Comparison of ENCODE assay signal across 21 cellular contexts in the genomic region with DNA sequence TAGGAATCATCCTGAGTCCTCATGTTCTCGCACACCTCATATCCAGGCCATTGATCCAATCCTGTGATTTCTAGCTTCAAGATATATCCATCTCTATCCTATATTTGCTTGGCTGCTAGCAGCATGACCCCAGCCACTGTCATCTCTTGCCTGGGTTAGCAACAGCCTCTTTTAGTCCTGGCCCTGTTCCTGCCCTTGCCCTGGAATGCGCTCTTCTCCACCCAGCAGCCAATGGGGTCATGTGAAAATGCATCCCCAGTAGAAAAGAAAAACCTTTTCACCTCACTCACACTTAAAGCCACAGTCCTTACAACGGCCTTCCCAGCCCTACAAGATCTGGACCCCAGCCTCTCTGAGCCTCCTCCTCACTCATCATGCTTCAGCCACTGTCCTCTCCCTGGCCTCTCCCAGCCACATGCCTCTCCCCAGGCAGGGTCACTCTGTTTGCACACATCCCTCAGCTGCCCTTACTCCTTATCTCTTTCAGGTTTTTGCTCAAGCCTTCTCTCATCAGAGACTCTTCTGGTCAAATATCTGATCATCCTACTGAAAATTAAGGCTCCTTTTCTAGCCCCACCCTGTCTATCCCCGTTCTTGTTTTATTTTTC. TPM values are rescaled to one million over a fixed set of nuclear protein-coding genes. Genes with fewer than 3 reads are reported as not detected.
DNase-seq lines count a peak whose midpoint lies in the region; ATAC-seq and TF ChIP-seq lines count a peak whose summit lies in the region.
"Had no signal": no experiment of that assay in that cellular context is flagged by ENCODE, and none has a peak within 500 bp of the region (broad histone marks: within the 10 kb centered on the region; RNA-seq: fewer than 3 reads in every experiment).

No MANE protein-coding gene starts in this region.

- no peaks in the 10 kb centered on the region for H3K27me3 Mint-ChIP-seq in stimulated activated naive CD8-positive, alpha-beta T cell treated with anti-CD3 and anti-CD28 coated beads, Interleukin-15, Interleukin-2, amounts not matched to agents 100 ng/mL and 50 ng/mL, for 24 hours
- no peaks in the 10 kb centered on the region for H3K27me3 Mint-ChIP-seq in WTC11 (ENCODE audit: low read depth)

- H3K27ac ChIP-seq in right cardiac atrium (ENCODE audit: low read length), result no peak overlapping the region
- H3K27ac ChIP-seq: ascending aorta, transverse colon had no signal

- peaks cover 52% of the 10 kb centered on the region for H3K4me1 Mint-ChIP-seq in stimulated activated naive CD8-positive, alpha-beta T cell treated with anti-CD3 and anti-CD28 coated beads, Interleukin-15, Interleukin-2, amounts not matched to agents 100 ng/mL and 50 ng/mL, for 24 hours (ENCODE audit: low read depth)
- peaks cover 27% of the 10 kb centered on the region for H3K4me1 Mint-ChIP-seq in WTC11

- TF ChIP-seq CTCF in WTC11 (IDR thresholded peaks at IDR 0.05), result no peak

- ATAC-seq in stimulated activated naive CD8-positive, alpha-beta T cell treated with anti-CD3 and anti-CD28 coated beads, Interleukin-15, Interleukin-2, amounts not matched to agents 100 U/mL and 50 U/mL, for 24 hours, result no peak
- ATAC-seq in WTC11 (peak; percentile 48; the same call in 1 of the 2 replicates), right cardiac atrium (peak; percentile 21 to 22)
- ATAC-seq: natural killer cell had no signal

- H3K4me3 Mint-ChIP-seq in stimulated activated naive CD8-positive, alpha-beta T cell treated with anti-CD3 and anti-CD28 coated beads, Interleukin-15, Interleukin-2, amounts not matched to agents 100 ng/mL and 50 ng/mL, for 24 hours, result no peak overlapping the region
- H3K4me3 Mint-ChIP-seq in WTC11, result no peak overlapping the region
- H3K4me3 Mint-ChIP-seq: activated naive CD4-positive, alpha-beta T cell treated with anti-CD3 and anti-CD28 coated beads for 36 hours; natural killer cell had no signal

- intact Hi-C loops in right cardiac atrium (cut with DNase I), result no loop called here

- peak overlapping the region; percentile 50 for H3K27ac Mint-ChIP-seq in stimulated activated naive CD8-positive, alpha-beta T cell treated with anti-CD3 and anti-CD28 coated beads, Interleukin-15, Interleukin-2, amounts not matched to agents 100 ng/mL and 50 ng/mL, for 24 hours
- H3K27ac Mint-ChIP-seq in WTC11, result no peak overlapping the region
- H3K27ac Mint-ChIP-seq: activated naive CD4-positive, alpha-beta T cell treated with anti-CD3 and anti-CD28 coated beads for 36 hours; natural killer cell had no signal

- H3K27me3 ChIP-seq in right cardiac atrium (ENCODE audit: control insufficient read depth, insufficient read depth), result no peaks in the 10 kb centered on the region
- H3K27me3 ChIP-seq: ascending aorta had no signal

- no peaks in the 10 kb centered on the region for H3K9me3 ChIP-seq in right cardiac atrium (ENCODE audit: control insufficient read depth, low read length)
- H3K9me3 ChIP-seq: ascending aorta, transverse colon had no signal

- CTCF ChIA-PET in WTC11 (lab: Charles Lee), result no interaction called here

- DNase-seq in stimulated activated naive CD8-positive, alpha-beta T cell treated with anti-CD3 and anti-CD28 coated beads, Interleukin-15, Interleukin-2, amounts not matched to agents 100 U/mL and 50 U/mL, for 24 hours, result no peak
- no peak for DNase-seq in WTC11 (ENCODE audit: low spot score)
- DNase-seq in right cardiac atrium, result no peak
- no peak for DNase-seq in cortex of kidney (lab: John Stamatoyannopoulos, UW)
- DNase-seq in stimulated activated CD4-positive, alpha-beta T cell treated with anti-CD3 and anti-CD28 coated beads, Interleukin-4, amount 100 ng/mL, for 24 hours, result no peak
- no peak for DNase-seq in HT-29 (ENCODE audit: low spot score)
- DNase-seq: activated CD4-positive, CD25-positive, alpha-beta regulatory T cell; activated naive CD4-positive, alpha-beta T cell treated with anti-CD3 and anti-CD28 coated beads for 36 hours; activated T-cell treated with anti-CD3 and anti-CD28 coated beads, Interleukin-2, amount 50 U/mL, for 48 hours; CD4-positive, CD25-positive, alpha-beta regulatory T cell; DMS 273 treated with DMSO at 0.1 percent for 48 hours; glutamatergic neuron; natural killer cell; NCI-H1105 treated with DMSO at 0.1 percent for 48 hours; NCI-H2081 treated with DMSO at 0.1 percent for 48 hours; NCI-H446; PC-3; SHP77; transverse colon had no signal

- H3K4me1 ChIP-seq in right cardiac atrium (ENCODE audit: control insufficient read depth, insufficient read depth, low read length), result peaks cover 2% of the 10 kb centered on the region
- H3K4me1 ChIP-seq: ascending aorta had no signal

- H3K9me3 Mint-ChIP-seq in stimulated activated naive CD8-positive, alpha-beta T cell treated with anti-CD3 and anti-CD28 coated beads, Interleukin-15, Interleukin-2, amounts not matched to agents 100 ng/mL and 50 ng/mL, for 24 hours, result no peaks in the 10 kb centered on the region
- no peaks in the 10 kb centered on the region for H3K9me3 Mint-ChIP-seq in WTC11
- H3K9me3 Mint-ChIP-seq: activated naive CD4-positive, alpha-beta T cell treated with anti-CD3 and anti-CD28 coated beads for 36 hours; natural killer cell had no signal

- no peaks in the 10 kb centered on the region for H3K36me3 Mint-ChIP-seq in stimulated activated naive CD8-positive, alpha-beta T cell treated with anti-CD3 and anti-CD28 coated beads, Interleukin-15, Interleukin-2, amounts not matched to agents 100 ng/mL and 50 ng/mL, for 24 hours (ENCODE audit: low read depth)
- H3K36me3 Mint-ChIP-seq in WTC11, result no peaks in the 10 kb centered on the region
- H3K36me3 Mint-ChIP-seq: CD4-positive, CD25-positive, alpha-beta regulatory T cell; natural killer cell had no signal

- no peak overlapping the region for H3K4me3 ChIP-seq in right cardiac atrium (ENCODE audit: low read length)
- H3K4me3 ChIP-seq: ascending aorta, transverse colon had no signal

- WGBS in right cardiac atrium, result 75% methylated on average over 4 of the region's 4 CpGs

- POLR2A ChIA-PET in WTC11 (lab: Charles Lee), result no interaction called here

TF ChIP-seq in WTC11, 78 proteins besides CTCF, POLR2A, EP300 and RAD21 (continues in another document):
- TF ChIP-seq ZNF121 (CRISPR knock-in tag; IDR thresholded peaks at IDR 0.05), result no peak
- TF ChIP-seq FOXJ3 (CRISPR knock-in tag; IDR thresholded peaks at IDR 0.05; ENCODE audit: borderline replicate concordance), result no peak
- TF ChIP-seq, protein P1, sequence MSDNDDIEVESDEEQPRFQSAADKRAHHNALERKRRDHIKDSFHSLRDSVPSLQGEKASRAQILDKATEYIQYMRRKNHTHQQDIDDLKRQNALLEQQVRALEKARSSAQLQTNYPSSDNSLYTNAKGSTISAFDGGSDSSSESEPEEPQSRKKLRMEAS (CRISPR knock-in tag; IDR thresholded peaks at IDR 0.05), result no peak
- no peak for TF ChIP-seq ZNF671 (CRISPR knock-in tag; IDR thresholded peaks at IDR 0.05)
- TF ChIP-seq ZBTB21 (CRISPR knock-in tag; IDR thresholded peaks at IDR 0.05; ENCODE audit: borderline replicate concordance), result no peak
- TF ChIP-seq, protein P2, sequence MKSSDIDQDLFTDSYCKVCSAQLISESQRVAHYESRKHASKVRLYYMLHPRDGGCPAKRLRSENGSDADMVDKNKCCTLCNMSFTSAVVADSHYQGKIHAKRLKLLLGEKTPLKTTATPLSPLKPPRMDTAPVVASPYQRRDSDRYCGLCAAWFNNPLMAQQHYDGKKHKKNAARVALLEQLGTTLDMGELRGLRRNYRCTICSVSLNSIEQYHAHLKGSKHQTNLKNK (CRISPR knock-in tag; IDR thresholded peaks at IDR 0.05), result no peak
- TF ChIP-seq, protein P3, sequence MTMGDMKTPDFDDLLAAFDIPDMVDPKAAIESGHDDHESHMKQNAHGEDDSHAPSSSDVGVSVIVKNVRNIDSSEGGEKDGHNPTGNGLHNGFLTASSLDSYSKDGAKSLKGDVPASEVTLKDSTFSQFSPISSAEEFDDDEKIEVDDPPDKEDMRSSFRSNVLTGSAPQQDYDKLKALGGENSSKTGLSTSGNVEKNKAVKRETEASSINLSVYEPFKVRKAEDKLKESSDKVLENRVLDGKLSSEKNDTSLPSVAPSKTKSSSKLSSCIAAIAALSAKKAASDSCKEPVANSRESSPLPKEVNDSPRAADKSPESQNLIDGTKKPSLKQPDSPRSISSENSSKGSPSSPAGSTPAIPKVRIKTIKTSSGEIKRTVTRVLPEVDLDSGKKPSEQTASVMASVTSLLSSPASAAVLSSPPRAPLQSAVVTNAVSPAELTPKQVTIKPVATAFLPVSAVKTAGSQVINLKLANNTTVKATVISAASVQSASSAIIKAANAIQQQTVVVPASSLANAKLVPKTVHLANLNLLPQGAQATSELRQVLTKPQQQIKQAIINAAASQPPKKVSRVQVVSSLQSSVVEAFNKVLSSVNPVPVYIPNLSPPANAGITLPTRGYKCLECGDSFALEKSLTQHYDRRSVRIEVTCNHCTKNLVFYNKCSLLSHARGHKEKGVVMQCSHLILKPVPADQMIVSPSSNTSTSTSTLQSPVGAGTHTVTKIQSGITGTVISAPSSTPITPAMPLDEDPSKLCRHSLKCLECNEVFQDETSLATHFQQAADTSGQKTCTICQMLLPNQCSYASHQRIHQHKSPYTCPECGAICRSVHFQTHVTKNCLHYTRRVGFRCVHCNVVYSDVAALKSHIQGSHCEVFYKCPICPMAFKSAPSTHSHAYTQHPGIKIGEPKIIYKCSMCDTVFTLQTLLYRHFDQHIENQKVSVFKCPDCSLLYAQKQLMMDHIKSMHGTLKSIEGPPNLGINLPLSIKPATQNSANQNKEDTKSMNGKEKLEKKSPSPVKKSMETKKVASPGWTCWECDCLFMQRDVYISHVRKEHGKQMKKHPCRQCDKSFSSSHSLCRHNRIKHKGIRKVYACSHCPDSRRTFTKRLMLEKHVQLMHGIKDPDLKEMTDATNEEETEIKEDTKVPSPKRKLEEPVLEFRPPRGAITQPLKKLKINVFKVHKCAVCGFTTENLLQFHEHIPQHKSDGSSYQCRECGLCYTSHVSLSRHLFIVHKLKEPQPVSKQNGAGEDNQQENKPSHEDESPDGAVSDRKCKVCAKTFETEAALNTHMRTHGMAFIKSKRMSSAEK (CRISPR knock-in tag; IDR thresholded peaks at IDR 0.05; ENCODE audit: borderline replicate concordance), result no peak
- TF ChIP-seq ZNF423 (CRISPR knock-in tag; IDR thresholded peaks at IDR 0.05), result no peak
- TF ChIP-seq ZNF263 (CRISPR knock-in tag; IDR thresholded peaks at IDR 0.05; ENCODE audit: low read depth), result no peak
- no peak for TF ChIP-seq RORB (CRISPR knock-in tag; IDR thresholded peaks at IDR 0.05)

RNA-seq across cellular contexts. Expression of a gene that starts 34.3 kb away (rescaled TPM):
- total RNA-seq in WTC11 (2021), result 8.7 to 15.0 TPM (median 9.3 TPM) in 3 replicates
- 10 to 100 TPM; 47.2 to 66.5 (median 50.1) TPM for total RNA-seq in right cardiac atrium
- polyA plus RNA-seq in right cardiac atrium, result 16.5 TPM
- not detected in 2 replicates for total RNA-seq in HT-29 (2014; rRNA removed; shearing (Covaris generic))
